In the genomic region with DNA sequence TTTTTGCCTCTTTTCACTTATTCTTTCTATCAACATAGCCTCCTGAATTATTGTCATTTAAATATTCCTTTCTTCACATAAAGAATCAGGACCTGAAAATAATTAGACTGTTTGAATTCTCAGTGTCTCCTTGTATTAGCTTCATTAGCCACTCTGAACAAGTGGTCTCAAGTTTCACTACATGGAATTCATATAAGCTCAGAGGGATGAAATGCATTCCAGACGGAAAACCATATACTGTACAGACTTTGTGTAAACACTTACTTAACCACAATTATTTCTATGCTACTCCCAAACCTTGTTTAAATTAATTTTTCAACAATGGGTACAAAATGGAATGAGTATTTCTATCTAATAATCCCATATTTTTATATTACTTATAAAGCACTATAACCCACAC, we compare ENCODE assay signal across 1 cellular context.
TF ChIP-seq lines count a peak whose summit lies in the region.

No MANE protein-coding gene starts in this region.

TF ChIP-seq in WTC11, 78 proteins besides CTCF, POLR2A, EP300 and RAD21 (continued from another document):
- TF ChIP-seq, protein P1, sequence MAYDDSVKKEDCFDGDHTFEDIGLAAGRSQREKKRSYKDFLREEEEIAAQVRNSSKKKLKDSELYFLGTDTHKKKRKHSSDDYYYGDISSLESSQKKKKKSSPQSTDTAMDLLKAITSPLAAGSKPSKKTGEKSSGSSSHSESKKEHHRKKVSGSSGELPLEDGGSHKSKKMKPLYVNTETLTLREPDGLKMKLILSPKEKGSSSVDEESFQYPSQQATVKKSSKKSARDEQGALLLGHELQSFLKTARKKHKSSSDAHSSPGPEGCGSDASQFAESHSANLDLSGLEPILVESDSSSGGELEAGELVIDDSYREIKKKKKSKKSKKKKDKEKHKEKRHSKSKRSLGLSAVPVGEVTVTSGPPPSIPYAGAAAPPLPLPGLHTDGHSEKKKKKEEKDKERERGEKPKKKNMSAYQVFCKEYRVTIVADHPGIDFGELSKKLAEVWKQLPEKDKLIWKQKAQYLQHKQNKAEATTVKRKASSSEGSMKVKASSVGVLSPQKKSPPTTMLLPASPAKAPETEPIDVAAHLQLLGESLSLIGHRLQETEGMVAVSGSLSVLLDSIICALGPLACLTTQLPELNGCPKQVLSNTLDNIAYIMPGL (CRISPR knock-in tag; IDR thresholded peaks at IDR 0.05): no peak
- TF ChIP-seq SMAD3 (CRISPR knock-in tag; IDR thresholded peaks at IDR 0.05; ENCODE audit: borderline replicate concordance): no peak
TF ChIP-seq in WTC11: peak in this region for 0.
